26 cellular contexts compared by ENCODE assay signal in the genomic region with DNA sequence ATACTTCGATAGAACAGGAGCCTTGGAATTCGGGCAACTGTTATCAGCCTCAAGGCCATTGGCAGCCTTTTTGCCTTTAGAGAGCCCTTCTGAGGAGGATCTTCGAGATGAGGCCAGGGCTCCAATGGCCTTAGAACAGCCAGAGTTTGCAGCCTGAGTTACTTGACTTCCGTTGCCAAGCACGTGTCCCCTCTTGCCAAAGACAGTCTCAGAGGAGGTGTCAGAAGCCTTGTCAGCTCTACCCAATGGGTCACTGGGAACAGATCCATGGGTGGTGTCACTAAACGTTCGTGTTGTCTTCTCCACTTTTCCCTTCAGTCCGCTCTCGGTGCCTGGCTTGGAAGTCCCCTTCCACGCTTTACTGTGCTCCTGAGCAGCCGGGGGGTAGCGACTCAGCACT.
"Had no signal": no experiment of that assay in that cellular context is flagged by ENCODE, and none has a peak within 500 bp of the region (broad histone marks: within the 10 kb centered on the region; RNA-seq: fewer than 3 reads in every experiment).

No MANE protein-coding gene starts in this region.

- H3K9ac ChIP-seq: neural progenitor cell, parathyroid adenoma had no signal

- H3K27me3 ChIP-seq: neural progenitor cell, ovary, right lobe of liver, sigmoid colon, suprapubic skin, testis, tibial artery, transverse colon, upper lobe of right lung, uterus had no signal

- H3K4me3 ChIP-seq: neural progenitor cell, ovary, psoas muscle, right lobe of liver, sigmoid colon, suprapubic skin, testis, tibial artery, transverse colon, upper lobe of right lung, uterus had no signal

- H3K27ac ChIP-seq: neural progenitor cell, ovary, parathyroid adenoma, psoas muscle, right lobe of liver, sigmoid colon, suprapubic skin, testis, tibial artery, transverse colon, upper lobe of right lung, uterus had no signal

- ATAC-seq: naive thymus-derived CD4-positive, alpha-beta T cell; natural killer cell; psoas muscle; right lobe of liver; stimulated activated effector memory CD8-positive, alpha-beta T cell treated with anti-CD3 and anti-CD28 coated beads, Interleukin-12 subunit alpha, Interleukin-12 subunit beta, amount 100 ng/mL, for 72 hours; stimulated activated naive B cell treated with anti-CD40 and anti-IgM and Interleukin-4, amounts not matched to agents 10 μg/mL and 1 μg/mL and 100 μg/mL, for 72 hours; stimulated activated naive CD8-positive, alpha-beta T cell treated with anti-CD3 and anti-CD28 coated beads, Interleukin-15, amount 100 ng/mL, for 72 hours; stimulated activated naive CD8-positive, alpha-beta T cell treated with anti-CD3 and anti-CD28 coated beads, Interleukin-15, Interleukin-2, amounts not matched to agents 100 U/mL and 50 U/mL, for 24 hours; upper lobe of right lung had no signal

- DNase-seq: naive thymus-derived CD4-positive, alpha-beta T cell; natural killer cell; occipital lobe; ovary; posterior cingulate gyrus; psoas muscle; right lobe of liver; sigmoid colon; small intestine; stimulated activated CD4-positive, alpha-beta T cell treated with anti-CD3 and anti-CD28 coated beads, Interleukin-15, amount 100 ng/mL, for 24 hours; stimulated activated CD4-positive, alpha-beta T cell treated with anti-CD3 and anti-CD28 coated beads, Interleukin-2, amount 100 ng/mL, for 24 hours; stimulated activated CD4-positive, alpha-beta T cell treated with anti-CD3 and anti-CD28 coated beads, Interleukin-2, amount 100 ng/mL, for 48 hours; stimulated activated CD4-positive, alpha-beta T cell treated with anti-CD3 and anti-CD28 coated beads, Interleukin-4, amount 100 ng/mL, for 24 hours; stimulated activated naive B cell treated with anti-CD40 and anti-IgM and Interleukin-4, amounts not matched to agents 10 μg/mL and 1 μg/mL and 100 μg/mL, for 72 hours; stimulated activated naive CD8-positive, alpha-beta T cell treated with anti-CD3 and anti-CD28 coated beads, Interleukin-15, amount 100 ng/mL, for 72 hours; stimulated activated naive CD8-positive, alpha-beta T cell treated with anti-CD3 and anti-CD28 coated beads, Interleukin-15, Interleukin-2, amounts not matched to agents 100 U/mL and 50 U/mL, for 24 hours; substantia nigra; testis; transverse colon; upper lobe of right lung; uterus had no signal

- H3K9me3 ChIP-seq: ovary, psoas muscle, right lobe of liver, sigmoid colon, suprapubic skin, testis, tibial artery, transverse colon, upper lobe of right lung, uterus had no signal

- H3K36me3 ChIP-seq: neural progenitor cell, ovary, uterus had no signal

- H3K4me1 ChIP-seq: neural progenitor cell, parathyroid adenoma, psoas muscle, right lobe of liver, sigmoid colon, suprapubic skin, testis, tibial artery, transverse colon, upper lobe of right lung, uterus had no signal
